Comparison of ENCODE assay signal across 26 cellular contexts in genomic region chr4:10034612-10035104, GRCh38. TPM values are rescaled to one million over a fixed set of nuclear protein-coding genes. Genes with fewer than 3 reads are reported as not detected.
A peak's percentile ranks its signal among the peaks of the same experiment; 100 is the strongest.
DNase-seq lines count a peak whose midpoint lies in the region; ATAC-seq, FAIRE-seq and TF ChIP-seq lines count a peak whose summit lies in the region.
"Had no signal": no experiment of that assay in that cellular context is flagged by ENCODE, and none has a peak within 500 bp of the region (broad histone marks: within the 10 kb centered on the region; RNA-seq: fewer than 3 reads in every experiment).

No MANE protein-coding gene starts in this region.

- H3K4me3 ChIP-seq in A549 (no peak overlapping the region), DOHH2 (ENCODE audit: low read length) (no peak overlapping the region), H1 (ENCODE audit: extremely low read depth in 1 of 4, insufficient read depth in 2 of 4, low read depth in 3 of 4, low read length in 4 of 4) (no peak overlapping the region), sigmoid colon (no peak overlapping the region)
- H3K4me3 ChIP-seq: GM23338, HAP-1, SK-N-MC had no signal

- H3K79me1 ChIP-seq in H1 (ENCODE audit: low read depth, low read length): no peaks in the 10 kb centered on the region

- no peak overlapping the region for H3K18ac ChIP-seq in H1 (ENCODE audit: extremely low read depth, low read length)

- H2AFZ ChIP-seq in H1 (ENCODE audit: low read length): no peak overlapping the region
- H2AFZ ChIP-seq: GM23338 had no signal

- TF ChIP-seq RAD21 in A549 (conservative IDR thresholded peaks at IDR 0.05 in 1 of 2, IDR thresholded peaks at IDR 0.05 in 1 of 2) (no peak), H1 (IDR thresholded peaks at IDR 0.05 in 1 of 2, conservative IDR thresholded peaks at IDR 0.05 in 1 of 2; ENCODE audit: low read depth in 2 of 2, low read length in 2 of 2) (no peak)

- POLR2A ChIA-PET in A549 (lab: Yijun Ruan, JAX): no interaction called here
- POLR2A ChIA-PET in H1 (lab: Charles Lee; ENCODE audit: partially characterized antibody): interaction anchor here (1.3 kb wide), 1 partner anchor 77 kb away, joined by 3 read pairs; no protein-coding TSS in a partner anchor

- H2AK5ac ChIP-seq in H1 (ENCODE audit: low read depth, low read length): no peak overlapping the region

- CTCF ChIA-PET in A549 (lab: Yijun Ruan, JAX) (interaction anchor here (0.8 to 1.4 kb wide), 3 partner anchors 10 to 20 kb away, joined by 3 to 4 read pairs (median 3); no protein-coding TSS in a partner anchor), H1 (lab: Charles Lee; ENCODE audit: partially characterized antibody) (interaction anchor here (0.8 to 6.4 kb wide), 4 partner anchors 15 to 41 kb away, joined by 3 to 29 read pairs (median 14); no protein-coding TSS in a partner anchor)

- H3K4me1 ChIP-seq in A549: peaks cover 27% of the 10 kb centered on the region
- H3K4me1 ChIP-seq in DOHH2 (ENCODE audit: control insufficient read depth, low read length): peaks cover 42% of the 10 kb centered on the region
- H3K4me1 ChIP-seq in H1 (replicated peaks in 1 of 4; ENCODE audit: control insufficient read depth in 3 of 4, insufficient read depth in 4 of 4, low read length in 3 of 4): no peaks in the 10 kb centered on the region
- H3K4me1 ChIP-seq in sigmoid colon: peaks cover 0 to 27% (median 24%) of the 10 kb centered on the region in 4 donors
- H3K4me1 ChIP-seq: HAP-1 had no signal

- H3K4me2 ChIP-seq in A549 (no peak overlapping the region), DOHH2 (ENCODE audit: low read length) (no peak overlapping the region), H1 (ENCODE audit: insufficient read depth in 1 of 2, low read depth in 2 of 2, low read length in 2 of 2) (no peak overlapping the region)
- H3K4me2 ChIP-seq: GM23338 had no signal

- intact Hi-C loops in sigmoid colon (cut with DNase I): no loop called here

- H4K20me1 ChIP-seq in DOHH2 (ENCODE audit: control insufficient read depth, insufficient read depth, low read depth, low read length): no peaks in the 10 kb centered on the region
- no peaks in the 10 kb centered on the region for H4K20me1 ChIP-seq in H1 (replicated peaks in 1 of 2; ENCODE audit: control insufficient read depth in 1 of 2, insufficient read depth in 2 of 2, low read length in 2 of 2)

- H4K91ac ChIP-seq in H1 (replicated peaks; ENCODE audit: insufficient read length, low read length): no peak overlapping the region

- no peak overlapping the region for H3K4me3 Mint-ChIP-seq in activated T-cell treated with anti-CD3 and anti-CD28 coated beads, Interleukin-2, amount 50 U/mL, for 4 hours
- H3K4me3 Mint-ChIP-seq: CD8-positive, alpha-beta memory T cell; GM23338; IgD-negative memory B cell had no signal

- H3K23me2 ChIP-seq in H1 (ENCODE audit: low read depth, low read length): no peaks in the 10 kb centered on the region

- FAIRE-seq in A549 (lab: Jason Lieb, UNC) (no peak), H1 (lab: Jason Lieb, UNC) (no peak)
- FAIRE-seq: A204.1, GM18507, RCC 7860 had no signal

- no peak overlapping the region for H3K56ac ChIP-seq in H1 (replicated peaks; ENCODE audit: insufficient read length, low read depth, low read length)

- H3K4me1 Mint-ChIP-seq in activated T-cell treated with anti-CD3 and anti-CD28 coated beads, Interleukin-2, amount 50 U/mL, for 4 hours (ENCODE audit: low read depth): peaks cover 8% of the 10 kb centered on the region

- H4K5ac ChIP-seq in H1 (ENCODE audit: insufficient read length, low read depth, low read length): no peak overlapping the region

- H3K27ac ChIP-seq in A549 (peak overlapping the region; percentile 24 to 81; a peak in 2 of 6 replicates), DOHH2 (ENCODE audit: low read depth, low read length) (peak overlapping the region; percentile 74; the same call in 1 of the 2 replicates), H1 (ENCODE audit: low read depth, low read length) (no peak overlapping the region), sigmoid colon (peak overlapping the region in 2 of 4 donors; percentile 61 to 64)
- H3K27ac ChIP-seq: C4-2B, SK-N-MC had no signal

- no peaks in the 10 kb centered on the region for H3K9me3 ChIP-seq in A549
- no peaks in the 10 kb centered on the region for H3K9me3 ChIP-seq in DOHH2 (ENCODE audit: control insufficient read depth, insufficient read depth, low read length)
- no peaks in the 10 kb centered on the region for H3K9me3 ChIP-seq in H1 (ENCODE audit: insufficient read depth in 2 of 2, low read depth in 1 of 2, low read length in 1 of 2)
- no peaks in the 10 kb centered on the region for H3K9me3 ChIP-seq in sigmoid colon
- H3K9me3 ChIP-seq: HAP-1 had no signal

- TF ChIP-seq CTCF in A549 (IDR thresholded peaks at IDR 0.05) (no peak), DOHH2 (IDR thresholded peaks at IDR 0.05; ENCODE audit: low read depth, low read length, poor library complexity, severe bottlenecking) (no peak), H1 (IDR thresholded peaks at IDR 0.05; ENCODE audit: control extremely low read depth in 1 of 3, insufficient read depth in 1 of 3, low read depth in 1 of 3, low read length in 3 of 3) (no peak), sigmoid colon (IDR thresholded peaks at IDR 0.05) (no peak)

- peaks cover 1% of the 10 kb centered on the region for H3K27me3 Mint-ChIP-seq in activated T-cell treated with anti-CD3 and anti-CD28 coated beads, Interleukin-2, amount 50 U/mL, for 4 hours (ENCODE audit: low read depth)
- H3K27me3 Mint-ChIP-seq: IgD-negative memory B cell had no signal

- H3K9me2 ChIP-seq in DOHH2 (replicated peaks; ENCODE audit: control insufficient read depth, low read length): no peaks in the 10 kb centered on the region

- no peak overlapping the region for H3K23ac ChIP-seq in H1 (ENCODE audit: insufficient read length)

- H3K79me2 ChIP-seq in DOHH2 (ENCODE audit: control insufficient read depth, low read length): no peaks in the 10 kb centered on the region
- H3K79me2 ChIP-seq in H1 (ENCODE audit: control insufficient read depth in 1 of 2, insufficient read depth in 2 of 2, low read length in 2 of 2): no peaks in the 10 kb centered on the region

- H3K27me3 ChIP-seq in DOHH2 (ENCODE audit: control insufficient read depth, low read length) (no peaks in the 10 kb centered on the region), H1 (replicated peaks in 1 of 4; ENCODE audit: control insufficient read depth in 3 of 4, extremely low read depth in 1 of 4, insufficient read depth in 3 of 4, low read length in 3 of 4) (no peaks in the 10 kb centered on the region; a peak in 1 of 7 replicates), sigmoid colon (no peaks in the 10 kb centered on the region)

- DNase-seq in A549 (ENCODE audit: low read depth in 1 of 2, low spot score in 1 of 2) (no peak), H1 (ENCODE audit: low read depth in 1 of 2, low spot score in 2 of 2) (no peak), sigmoid colon (peak; percentile 19)
- no peak for DNase-seq in activated T-cell treated with anti-CD3 and anti-CD28 coated beads, Interleukin-2, amount 50 U/mL, for 4 hours
- DNase-seq: AML-193; CD8-positive, alpha-beta memory T cell; DMS 273 treated with DMSO at 0.1 percent for 48 hours; DMS79 treated with DMSO at 0.1 percent for 48 hours; HFFc6; MV-4-11; NCI-H1105; NCI-H1436 treated with DMSO at 0.1 percent for 48 hours; NCI-H187 treated with DMSO at 0.1 percent for 48 hours; NCI-H748 treated with DMSO at 0.1 percent for 48 hours; SIG-M5 had no signal

- TF ChIP-seq POLR2A in A549 (IDR thresholded peaks at IDR 0.05; ENCODE audit: low read length): no peak
- TF ChIP-seq POLR2A in H1 (IDR thresholded peaks at IDR 0.05; ENCODE audit: control extremely low read depth in 1 of 2, low read depth in 2 of 2, low read length in 2 of 2): no peak
- no peak for TF ChIP-seq POLR2A in sigmoid colon (IDR thresholded peaks at IDR 0.05)

- no peak overlapping the region; the same call in 1 of the 2 replicates for H4K8ac ChIP-seq in H1 (ENCODE audit: extremely low read depth, insufficient read depth, low read length)

- H2BK120ac ChIP-seq in H1 (replicated peaks; ENCODE audit: low read depth, low read length): no peak overlapping the region

- no peak overlapping the region for H2BK15ac ChIP-seq in H1 (ENCODE audit: low read length)

- H2BK12ac ChIP-seq in H1 (ENCODE audit: low read depth, low read length): no peak overlapping the region

- no peak overlapping the region; the same call in 1 of the 2 replicates for H2BK5ac ChIP-seq in H1 (ENCODE audit: low read depth, low read length)

- no peak for TF ChIP-seq EP300 in A549 (IDR thresholded peaks at IDR 0.05)
- no peak for TF ChIP-seq EP300 in H1 (IDR thresholded peaks at IDR 0.05; ENCODE audit: borderline replicate concordance in 1 of 2, low read depth in 2 of 2, low read length in 2 of 2)
- TF ChIP-seq EP300 in sigmoid colon (IDR thresholded peaks at IDR 0.05): no peak

- H3K36me3 ChIP-seq in DOHH2 (ENCODE audit: control insufficient read depth, low read length) (no peaks in the 10 kb centered on the region), H1 (ENCODE audit: control insufficient read depth in 2 of 4, insufficient read depth in 4 of 4, low read length in 3 of 4) (no peaks in the 10 kb centered on the region), sigmoid colon (peaks cover 0 to 8% (median 0%) of the 10 kb centered on the region in 4 donors)
- H3K36me3 ChIP-seq: HAP-1 had no signal

- H3F3A ChIP-seq in DOHH2 (ENCODE audit: control insufficient read depth, insufficient read depth): peaks cover 8% of the 10 kb centered on the region; the same call in 1 of the 2 replicates

- H3K9me3 Mint-ChIP-seq in activated T-cell treated with anti-CD3 and anti-CD28 coated beads, Interleukin-2, amount 50 U/mL, for 4 hours: no peaks in the 10 kb centered on the region
- H3K9me3 Mint-ChIP-seq: CD8-positive, alpha-beta memory T cell; GM23338; HFFc6; IgD-negative memory B cell had no signal

- H3K4ac ChIP-seq in H1 (replicated peaks; ENCODE audit: insufficient read length, low read depth, low read length): no peak overlapping the region

- H3K14ac ChIP-seq in H1 (ENCODE audit: insufficient read length): no peak overlapping the region

- H3K36me3 Mint-ChIP-seq in activated T-cell treated with anti-CD3 and anti-CD28 coated beads, Interleukin-2, amount 50 U/mL, for 4 hours (ENCODE audit: insufficient read depth): peaks cover 8% of the 10 kb centered on the region

- no peak overlapping the region for H3K9ac ChIP-seq in H1 (replicated peaks in 1 of 4; ENCODE audit: extremely low read depth in 1 of 4, low read depth in 3 of 4, low read length in 3 of 4)

- no peak overlapping the region for H2BK20ac ChIP-seq in H1 (ENCODE audit: low read length)

- WGBS in A549 (ENCODE audit: missing lambda C conversion rate): 80% methylated on average over 4 of the region's 5 CpGs
- 81% methylated on average over 5 of the region's 5 CpGs; no CpG with 5 or more reads in 1 of the 2 experiments for WGBS in H1 (ENCODE audit: extremely low coverage in 1 of 2, insufficient coverage in 1 of 2, insufficient read length in 1 of 2, insufficient replicate concordance in 2 of 2, low coverage in 1 of 2, low lambda C conversion rate in 2 of 2, missing lambda C conversion rate in 1 of 2), 2 experiments
- WGBS in sigmoid colon, 2 donors: 88 to 92% methylated on average over 5 of the region's 5 CpGs

- ATAC-seq in A549 (no peak), HG03469 (IDR thresholded peaks at IDR 0.05; ENCODE audit: unreplicated experiment) (no peak), GM18498 (IDR thresholded peaks at IDR 0.05; ENCODE audit: unreplicated experiment) (no peak)
- ATAC-seq in activated T-cell treated with anti-CD3 and anti-CD28 coated beads, Interleukin-2, amount 50 U/mL, for 4 hours: no peak
- ATAC-seq: GM23338 had no signal

RNA-seq across cellular contexts. Expression of gene SLC2A9, which starts 13.4 kb away (rescaled TPM):
- polyA plus RNA-seq in A549 (2011; rRNA removed): 0.61 and 0.70 TPM in 2 replicates
- polyA plus RNA-seq in A549 (2012; cell fraction: cytosol; rRNA removed): 0.20 and 0.29 TPM in 2 replicates
- 0.46 and 0.64 TPM in 2 replicates for polyA plus RNA-seq in A549 (2012; cell fraction: nucleus; rRNA removed)
- polyA plus RNA-seq in A549 (2017; fragmentation: RNase III; extraction: RNeasy Plus Mini Kit Qiagen cat#74134 plus additional on column Dnase treatment): 0.62 to 1.0 TPM (median 0.76 TPM) in 3 replicates
- 0.54 and 1.7 TPM in 2 replicates for polyA minus RNA-seq in A549 (2011; rRNA and poly(A)+ RNA removed)
- total RNA-seq in H1 (2021; fragmentation: NEBNext Ultra II Directional; extraction: Animal tissue kit (Norgen Biotek cat#: 25700)): 0.20 and 0.44 TPM in 2 replicates
- polyA plus RNA-seq in H1 (2011; rRNA removed): 0.26 and 0.63 TPM in 2 replicates
- polyA plus RNA-seq in H1 (2011; cell fraction: cytosol; rRNA removed): 0.16 TPM
- 0.50 TPM for polyA plus RNA-seq in H1 (2011; cell fraction: nucleus; rRNA removed)
- polyA plus RNA-seq in H1 (2012, experiment 1 of 2): 0.21 to 0.79 TPM (median 0.29 TPM) in 4 replicates
- polyA plus RNA-seq in H1 (2012, experiment 2 of 2): not detected
- 0.43 TPM for polyA plus RNA-seq in H1 (2013, experiment 1 of 2)
- 0.33 TPM for polyA plus RNA-seq in H1 (2013, experiment 2 of 2)
- polyA minus RNA-seq in H1 (2011; rRNA and poly(A)+ RNA removed): 0.32 and 0.38 TPM in 2 replicates
- polyA minus RNA-seq in H1 (2011; cell fraction: cytosol; rRNA and poly(A)+ RNA removed): not detected
- polyA minus RNA-seq in H1 (2011; cell fraction: nucleus; rRNA and poly(A)+ RNA removed): 3.7 TPM
- 1 to 10 TPM; 3.9 to 6.7 (median 5.8) TPM for total RNA-seq in sigmoid colon
- polyA plus RNA-seq in sigmoid colon: 1 to 10 TPM in 1 of 3 donors, under 1 TPM in 1, not detected in 1; 0.92 to 4.8 TPM
- total RNA-seq in activated T-cell treated with anti-CD3 and anti-CD28 coated beads, Interleukin-2, amount 50 U/mL, for 4 hours: 1 to 10 TPM; 1.7 to 3.0 (median 2.6) TPM

Comparison
In these comparisons a context has a peak if more than half of its experiments do, and no peak if none do; other contexts are left out.
1. Of the 18 proteins assayed by ChIP-seq in both H1 and A549: peak only in H1: KDM1A; only in A549: none; in both: none; in neither: 17.